34 cellular contexts compared by ENCODE assay signal in the genomic region with DNA sequence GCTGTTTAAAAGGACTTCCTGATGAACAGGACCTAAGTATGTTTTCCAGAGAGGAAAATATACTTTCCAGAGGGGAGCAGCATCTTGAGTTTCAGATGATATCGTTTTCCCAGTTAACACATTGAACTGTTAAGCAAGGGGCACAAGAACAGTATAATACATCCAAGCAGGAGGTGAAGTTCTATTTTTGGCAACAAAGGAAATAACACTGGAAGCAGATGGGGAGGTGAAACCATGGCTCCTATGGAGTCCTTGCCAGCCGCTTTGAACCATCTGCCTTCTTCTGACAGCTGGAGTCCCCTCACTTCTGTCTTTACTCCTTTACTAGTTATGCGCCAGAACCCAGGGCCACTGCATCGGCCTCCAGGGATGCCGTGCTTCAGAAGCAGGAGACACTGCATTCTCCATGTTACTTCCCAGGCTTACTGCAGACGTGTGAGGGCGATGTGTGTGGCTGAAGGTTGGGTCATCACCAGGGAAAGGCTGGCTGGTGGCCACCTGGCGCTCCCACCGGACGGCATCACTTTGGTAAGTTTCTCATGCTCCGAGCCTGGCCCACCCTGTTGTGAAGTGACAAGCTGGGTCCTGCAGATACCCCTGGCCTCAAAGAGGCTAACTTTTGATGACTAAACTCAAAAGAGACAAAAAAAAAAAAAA.
A peak's percentile ranks its signal among the peaks of the same experiment; 100 is the strongest.
DNase-seq lines count a peak whose midpoint lies in the region; ATAC-seq, FAIRE-seq and TF ChIP-seq lines count a peak whose summit lies in the region.
"Had no signal": no experiment of that assay in that cellular context is flagged by ENCODE, and none has a peak within 500 bp of the region (broad histone marks: within the 10 kb centered on the region; RNA-seq: fewer than 3 reads in every experiment).

No MANE protein-coding gene starts in this region.

- no TSS peak for BruUV-seq in endothelial cell of umbilical vein (replicated peaks; lab: Mats Ljungman, UMichigan)

- H3K79me2 ChIP-seq in endothelial cell of umbilical vein (ENCODE audit: control insufficient read depth, insufficient read depth, low read length): no peaks in the 10 kb centered on the region
- H3K79me2 ChIP-seq: hepatocyte, parathyroid adenoma had no signal

- no peak overlapping the region for H3K27ac ChIP-seq in endothelial cell of umbilical vein (ENCODE audit: insufficient read depth, low read depth, low read length)
- H3K27ac ChIP-seq in gastrocnemius medialis: peak overlapping the region; percentile 68 to 73 (median 70)
- H3K27ac ChIP-seq: hepatocyte, neural progenitor cell, parathyroid adenoma, right lobe of liver, SK-N-MC, thoracic aorta, uterus had no signal

- no peaks in the 10 kb centered on the region for H3K27me3 Mint-ChIP-seq in activated CD4-positive, alpha-beta T cell treated with anti-CD3 and anti-CD28 coated beads for 36 hours
- H3K27me3 Mint-ChIP-seq: activated B cell treated with CpG ODN at 0.5 μM for 24 hours; activated naive CD8-positive, alpha-beta T cell treated with anti-CD3 and anti-CD28 coated beads, Interleukin-2, amount 50 U/mL, for 24 hours; memory B cell; stimulated activated naive CD8-positive, alpha-beta T cell treated with anti-CD3 and anti-CD28 coated beads, Interleukin-15, amount 100 ng/mL, for 72 hours had no signal

- DNase-seq in NCI-H82 (lab: John Stamatoyannopoulos, UW) (peak; percentile 52), NCI-H82 treated with DMSO at 0.1 percent for 48 hours (lab: John Stamatoyannopoulos, UW; ENCODE audit: unreplicated experiment) (no peak), NCI-H524 (lab: John Stamatoyannopoulos, UW) (peak; percentile 90 to 94), endothelial cell of umbilical vein (ENCODE audit: low read depth, low spot score) (peak; percentile 43), gastrocnemius medialis (peak in 1 of 2 donors; percentile 49), cerebellum (ENCODE audit: low spot score) (no peak)
- no peak for DNase-seq in activated effector memory CD4-positive, alpha-beta T cell treated with Interleukin-2 at 50 U/mL for 16 hours
- DNase-seq in activated CD4-positive, alpha-beta T cell treated with anti-CD3 and anti-CD28 coated beads for 36 hours: no peak
- DNase-seq: 8988T; activated B cell treated with CpG ODN at 0.5 μM for 24 hours; activated naive CD4-positive, alpha-beta T cell; activated naive CD8-positive, alpha-beta T cell treated with anti-CD3 and anti-CD28 coated beads, Interleukin-2, amount 50 U/mL, for 24 hours; activated T-cell treated with anti-CD3 and anti-CD28 coated beads, Interleukin-2, amount 50 U/mL, for 48 hours; Calu3; central memory CD4-positive, alpha-beta T cell; HFFc6; left colon; NCI-H1048; NCI-H187; right lobe of liver; stimulated activated CD4-positive, alpha-beta T cell treated with anti-CD3 and anti-CD28 coated beads, Interleukin-12 subunit alpha, Interleukin-12 subunit beta, amount 100 ng/mL, for 4 hours; stimulated activated CD4-positive, alpha-beta T cell treated with anti-CD3 and anti-CD28 coated beads, Interleukin-2, amount 100 ng/mL, for 48 hours; stimulated activated naive CD8-positive, alpha-beta T cell treated with anti-CD3 and anti-CD28 coated beads, Interleukin-15, amount 100 ng/mL, for 72 hours; uterus had no signal

- FAIRE-seq in endothelial cell of umbilical vein (lab: Jason Lieb, UNC): peak; percentile 28
- FAIRE-seq: frontal cortex, GM18507, GM19239 had no signal

- no peak overlapping the region for H3K4me3 Mint-ChIP-seq in activated CD4-positive, alpha-beta T cell treated with anti-CD3 and anti-CD28 coated beads for 36 hours
- H3K4me3 Mint-ChIP-seq: activated B cell treated with CpG ODN at 0.5 μM for 24 hours; activated naive CD8-positive, alpha-beta T cell treated with anti-CD3 and anti-CD28 coated beads, Interleukin-2, amount 50 U/mL, for 24 hours; GM23338; HFFc6; memory B cell; neural progenitor cell; stimulated activated naive CD8-positive, alpha-beta T cell treated with anti-CD3 and anti-CD28 coated beads, Interleukin-15, amount 100 ng/mL, for 72 hours had no signal

- no peak overlapping the region for H3K4me3 ChIP-seq in endothelial cell of umbilical vein (replicated peaks in 1 of 3; ENCODE audit: insufficient read depth in 1 of 3, low read depth in 1 of 3, low read length in 3 of 3)
- no peak overlapping the region for H3K4me3 ChIP-seq in gastrocnemius medialis
- H3K4me3 ChIP-seq: GM23338, hepatocyte, neural progenitor cell, right lobe of liver, SK-N-MC, thoracic aorta, uterus had no signal

- TF ChIP-seq POLR2A in endothelial cell of umbilical vein (IDR thresholded peaks at IDR 0.05; ENCODE audit: low read depth, low read length): no peak
- TF ChIP-seq POLR2A in gastrocnemius medialis (IDR thresholded peaks at IDR 0.05): no peak

- H3K4me1 ChIP-seq in endothelial cell of umbilical vein (ENCODE audit: control insufficient read depth, extremely low read depth, insufficient read depth, low read length) (peaks cover 31% of the 10 kb centered on the region), gastrocnemius medialis (peaks cover 30 to 42% of the 10 kb centered on the region in 2 donors)
- H3K4me1 ChIP-seq: neural progenitor cell, parathyroid adenoma, right lobe of liver, uterus had no signal

- no peak overlapping the region for H3K4me2 ChIP-seq in endothelial cell of umbilical vein (ENCODE audit: insufficient read depth, low read length)
- H3K4me2 ChIP-seq: GM23338, hepatocyte, neural progenitor cell had no signal

- H3K36me3 Mint-ChIP-seq in activated CD4-positive, alpha-beta T cell treated with anti-CD3 and anti-CD28 coated beads for 36 hours (ENCODE audit: low read depth): no peaks in the 10 kb centered on the region
- H3K36me3 Mint-ChIP-seq: neural progenitor cell had no signal

- no peaks in the 10 kb centered on the region for H4K20me1 ChIP-seq in endothelial cell of umbilical vein (replicated peaks; ENCODE audit: control insufficient read depth, extremely low read depth, insufficient read depth, low read length)

- H3K9me3 ChIP-seq in endothelial cell of umbilical vein (replicated peaks; ENCODE audit: control insufficient read depth, insufficient read depth, low read length) (no peaks in the 10 kb centered on the region), gastrocnemius medialis (no peaks in the 10 kb centered on the region)
- H3K9me3 ChIP-seq: right lobe of liver, thoracic aorta, uterus had no signal

- CTCF ChIA-PET in endothelial cell of umbilical vein (lab: Charles Lee): interaction anchor here (1.0 kb wide), 1 partner anchor 10 kb away, joined by 3 read pairs; no protein-coding TSS in a partner anchor
- CTCF ChIA-PET in activated CD4-positive, alpha-beta T cell treated with anti-CD3 and anti-CD28 coated beads for 36 hours (lab: Charles Lee): no interaction called here

- H3K36me3 ChIP-seq in endothelial cell of umbilical vein (ENCODE audit: control insufficient read depth in 2 of 2, extremely low read depth in 1 of 2, insufficient read depth in 2 of 2, low read length in 2 of 2) (no peaks in the 10 kb centered on the region), gastrocnemius medialis (no peaks in the 10 kb centered on the region)
- H3K36me3 ChIP-seq: neural progenitor cell, right lobe of liver, thoracic aorta, uterus had no signal

- no peaks in the 10 kb centered on the region for H3K9me1 ChIP-seq in endothelial cell of umbilical vein (replicated peaks; ENCODE audit: control insufficient read depth, extremely low read depth, insufficient read depth, low read length)

- no peak overlapping the region for H3K27ac Mint-ChIP-seq in activated CD4-positive, alpha-beta T cell treated with anti-CD3 and anti-CD28 coated beads for 36 hours
- H3K27ac Mint-ChIP-seq: activated B cell treated with CpG ODN at 0.5 μM for 24 hours; activated naive CD8-positive, alpha-beta T cell treated with anti-CD3 and anti-CD28 coated beads, Interleukin-2, amount 50 U/mL, for 24 hours; GM23338; HFFc6; memory B cell; neural progenitor cell; stimulated activated naive CD8-positive, alpha-beta T cell treated with anti-CD3 and anti-CD28 coated beads, Interleukin-15, amount 100 ng/mL, for 72 hours had no signal

- dilution Hi-C loops in endothelial cell of umbilical vein (cut with MboI; ENCODE audit: extremely low pct_ligation_motif_present, low sequenced_read_pairs): no loop called here

- no peaks in the 10 kb centered on the region for H3K9me3 Mint-ChIP-seq in activated CD4-positive, alpha-beta T cell treated with anti-CD3 and anti-CD28 coated beads for 36 hours (ENCODE audit: low read depth)
- H3K9me3 Mint-ChIP-seq: activated B cell treated with CpG ODN at 0.5 μM for 24 hours; activated naive CD8-positive, alpha-beta T cell treated with anti-CD3 and anti-CD28 coated beads, Interleukin-2, amount 50 U/mL, for 24 hours; GM23338; HFFc6; memory B cell; neural progenitor cell; stimulated activated naive CD8-positive, alpha-beta T cell treated with anti-CD3 and anti-CD28 coated beads, Interleukin-15, amount 100 ng/mL, for 72 hours had no signal

- no peak overlapping the region for H3K9ac ChIP-seq in endothelial cell of umbilical vein (replicated peaks; ENCODE audit: extremely low read depth, insufficient read depth, low read length)
- H3K9ac ChIP-seq: neural progenitor cell, parathyroid adenoma had no signal

- TF ChIP-seq CTCF in endothelial cell of umbilical vein (IDR thresholded peaks at IDR 0.05; ENCODE audit: extremely low read depth in 1 of 2, insufficient read depth in 1 of 2, low read depth in 1 of 2, low read length in 2 of 2) (no peak), gastrocnemius medialis (IDR thresholded peaks at IDR 0.05 in 4 of 5, conservative IDR thresholded peaks at IDR 0.05 in 1 of 5) (no peak)

- peak; percentile 78 to 92 for ATAC-seq in gastrocnemius medialis
- no peak for ATAC-seq in activated CD4-positive, alpha-beta T cell treated with anti-CD3 and anti-CD28 coated beads for 36 hours
- ATAC-seq: activated naive CD8-positive, alpha-beta T cell treated with anti-CD3 and anti-CD28 coated beads, Interleukin-2, amount 50 U/mL, for 24 hours; GM23338; left colon; stimulated activated naive CD8-positive, alpha-beta T cell treated with anti-CD3 and anti-CD28 coated beads, Interleukin-15, amount 100 ng/mL, for 72 hours had no signal

- no peaks in the 10 kb centered on the region for H3K27me3 ChIP-seq in endothelial cell of umbilical vein (ENCODE audit: control insufficient read depth in 2 of 2, insufficient read depth in 2 of 2, low read length in 2 of 2)
- H3K27me3 ChIP-seq in gastrocnemius medialis: no peaks in the 10 kb centered on the region
- H3K27me3 ChIP-seq: hepatocyte, right lobe of liver, uterus had no signal

- no peaks in the 10 kb centered on the region for H3K4me1 Mint-ChIP-seq in activated CD4-positive, alpha-beta T cell treated with anti-CD3 and anti-CD28 coated beads for 36 hours
- H3K4me1 Mint-ChIP-seq: activated B cell treated with CpG ODN at 0.5 μM for 24 hours, memory B cell had no signal

- in situ Hi-C loops in gastrocnemius medialis (cut with MboI; ENCODE audit: low sequenced_read_pairs in 4 of 4): no loop called here

- intact Hi-C loops in endothelial cell of umbilical vein (cut with micrococcal nuclease) (loop anchor here (1.0 kb wide), 1 partner anchor 41 kb away; no protein-coding TSS in a partner anchor), gastrocnemius medialis (cut with DNase I; ENCODE audit: low total_unique reads) (no loop called here)
- intact Hi-C loops in activated CD4-positive, alpha-beta T cell treated with anti-CD3 and anti-CD28 coated beads for 36 hours (cut with DNase I, micrococcal nuclease): no loop called here

- POLR2A ChIA-PET in endothelial cell of umbilical vein (lab: Charles Lee): no interaction called here
- POLR2A ChIA-PET in activated CD4-positive, alpha-beta T cell treated with anti-CD3 and anti-CD28 coated beads for 36 hours (lab: Charles Lee): no interaction called here

- H2AFZ ChIP-seq in endothelial cell of umbilical vein (ENCODE audit: low read depth, low read length): no peak overlapping the region
- H2AFZ ChIP-seq: GM23338, hepatocyte, neural progenitor cell, parathyroid adenoma had no signal

Comparison
In these comparisons a context has a peak if more than half of its experiments do, and no peak if none do; other contexts are left out.
1. DNase-seq: peak in NCI-H82 (single experiment), NCI-H524 (2 of 2) and endothelial cell of umbilical vein (single experiment); none in NCI-H82 treated with DMSO at 0.1 percent for 48 hours (single experiment), cerebellum (single experiment), activated effector memory CD4-positive, alpha-beta T cell treated with Interleukin-2 at 50 U/mL for 16 hours (single experiment) and activated CD4-positive, alpha-beta T cell treated with anti-CD3 and anti-CD28 coated beads for 36 hours (single experiment).